ENCODE assay signal across 10 cellular contexts in genomic region chr10:129501652-129502436, GRCh38. TPM values are rescaled to one million over a fixed set of nuclear protein-coding genes. Genes with fewer than 3 reads are reported as not detected.
DNase-seq lines count a peak whose midpoint lies in the region; ATAC-seq and TF ChIP-seq lines count a peak whose summit lies in the region.
"Had no signal": no experiment of that assay in that cellular context is flagged by ENCODE, and none has a peak within 500 bp of the region (broad histone marks: within the 10 kb centered on the region; RNA-seq: fewer than 3 reads in every experiment).

No MANE protein-coding gene starts in this region.

- in situ Hi-C loops in GM23248 (cut with MboI): no loop called here

- H3K4me3 ChIP-seq in GM06990 (replicated peaks; ENCODE audit: low read depth, low read length) (no peak overlapping the region), OCI-LY1 (ENCODE audit: low read depth, low read length, poor library complexity, severe bottlenecking) (peak overlapping the region; percentile 26), dorsolateral prefrontal cortex (no peak overlapping the region), GM23248 (no peak overlapping the region)
- H3K4me3 ChIP-seq: vagina had no signal

- H4K20me1 ChIP-seq in OCI-LY1 (ENCODE audit: insufficient read depth, low read length): no peaks in the 10 kb centered on the region
- no peaks in the 10 kb centered on the region for H4K20me1 ChIP-seq in GM23248 (ENCODE audit: insufficient read depth)

- H3K27ac ChIP-seq in OCI-LY1 (ENCODE audit: low read depth, low read length, poor library complexity, severe bottlenecking) (peak overlapping the region; percentile 81), dorsolateral prefrontal cortex (no peak overlapping the region), GM23248 (no peak overlapping the region)
- H3K27ac ChIP-seq: vagina had no signal

- no peak overlapping the region for H3K4me3 Mint-ChIP-seq in glutamatergic neuron (ENCODE audit: unreplicated experiment)
- H3K4me3 Mint-ChIP-seq: T-helper 1 cell treated with Interleukin-12 subunit alpha and Interleukin-12 subunit beta and Interleukin-4 antibody, amounts not matched to agents 30 μg/mL and 1 μg/mL, for 36 hours had no signal

- H3K36me3 ChIP-seq in GM06990 (ENCODE audit: control insufficient read depth, insufficient read depth, low read length) (no peaks in the 10 kb centered on the region), OCI-LY1 (ENCODE audit: insufficient read depth, low read length) (peaks cover 27% of the 10 kb centered on the region), GM23248 (ENCODE audit: low read depth) (no peaks in the 10 kb centered on the region)

- DNase-seq in GM06990 (ENCODE audit: extremely low read depth, insufficient read length) (peak; percentile 24), nucleus accumbens (lab: John Stamatoyannopoulos, UW) (no peak), dorsolateral prefrontal cortex (no peak), GM23248 (no peak), glutamatergic neuron (no peak)

- intact Hi-C loops in dorsolateral prefrontal cortex (cut with DNase I): no loop called here

- H3K4me1 ChIP-seq in OCI-LY1 (ENCODE audit: insufficient read depth, low read length, severe bottlenecking) (peaks cover 46% of the 10 kb centered on the region), GM23248 (ENCODE audit: insufficient read depth) (no peaks in the 10 kb centered on the region)

- WGBS in GM23248 (ENCODE audit: low coverage in 1 of 2, low lambda C conversion rate in 2 of 2, missing lambda C conversion rate in 2 of 2), 2 experiments: 87 to 89% methylated on average over 18 of the region's 18 CpGs

- H3K27me3 Mint-ChIP-seq in glutamatergic neuron (ENCODE audit: unreplicated experiment): peaks cover 3% of the 10 kb centered on the region

- no peaks in the 10 kb centered on the region for H3K27me3 ChIP-seq in GM06990 (replicated peaks; ENCODE audit: control insufficient read depth, insufficient read depth, low read length)
- no peaks in the 10 kb centered on the region for H3K27me3 ChIP-seq in OCI-LY1 (ENCODE audit: insufficient read depth, low read length)
- H3K27me3 ChIP-seq in dorsolateral prefrontal cortex: no peaks in the 10 kb centered on the region
- H3K27me3 ChIP-seq in GM23248 (replicated peaks; ENCODE audit: insufficient read depth): no peaks in the 10 kb centered on the region
- H3K27me3 ChIP-seq: vagina had no signal

- H3K4me2 ChIP-seq in OCI-LY1 (ENCODE audit: low read length) (peak overlapping the region; percentile 47), GM23248 (ENCODE audit: unreplicated experiment) (no peak overlapping the region)

- H3F3A ChIP-seq in OCI-LY1 (ENCODE audit: insufficient read depth, low read length) (no peaks in the 10 kb centered on the region), GM23248 (ENCODE audit: insufficient read depth) (no peaks in the 10 kb centered on the region)

- H3K9me2 ChIP-seq in OCI-LY1 (ENCODE audit: low read depth, low read length): no peaks in the 10 kb centered on the region
- no peaks in the 10 kb centered on the region for H3K9me2 ChIP-seq in GM23248 (ENCODE audit: insufficient read depth)

- H3K9me3 ChIP-seq in OCI-LY1 (ENCODE audit: low read length) (peaks cover 8% of the 10 kb centered on the region; the same call in 1 of the 2 replicates), GM23248 (ENCODE audit: low read depth) (no peaks in the 10 kb centered on the region)
- H3K9me3 ChIP-seq: vagina had no signal

- no peak overlapping the region for H2AFZ ChIP-seq in OCI-LY1 (ENCODE audit: low read length)
- no peak overlapping the region for H2AFZ ChIP-seq in GM23248

- ATAC-seq in GM19468 (IDR thresholded peaks at IDR 0.05; ENCODE audit: extremely low read depth, unreplicated experiment): peak; percentile 68
- ATAC-seq in HG03045 (IDR thresholded peaks at IDR 0.05; ENCODE audit: unreplicated experiment): peak; percentile 85

- peaks cover 3% of the 10 kb centered on the region for H3K9me3 Mint-ChIP-seq in glutamatergic neuron (ENCODE audit: unreplicated experiment)

- no peaks in the 10 kb centered on the region for H3K4me1 Mint-ChIP-seq in glutamatergic neuron (ENCODE audit: low read depth, unreplicated experiment)

- H3K27ac Mint-ChIP-seq in glutamatergic neuron (ENCODE audit: unreplicated experiment): no peak overlapping the region
- H3K27ac Mint-ChIP-seq: T-helper 1 cell treated with Interleukin-12 subunit alpha and Interleukin-12 subunit beta and Interleukin-4 antibody, amounts not matched to agents 30 μg/mL and 1 μg/mL, for 36 hours had no signal

- no peak for TF ChIP-seq CTCF in GM06990 (IDR thresholded peaks at IDR 0.05; ENCODE audit: insufficient read depth, low read length, poor library complexity, severe bottlenecking)
- TF ChIP-seq CTCF in OCI-LY1 (IDR thresholded peaks at IDR 0.05; ENCODE audit: low read length): no peak
- TF ChIP-seq CTCF in dorsolateral prefrontal cortex (IDR thresholded peaks at IDR 0.05 in 54 of 56, conservative IDR thresholded peaks at IDR 0.05 in 2 of 56; ENCODE audit: low read depth in 1 of 56, partially characterized antibody in 56 of 56): no peak
- TF ChIP-seq CTCF in glutamatergic neuron (IDR thresholded peaks at IDR 0.05; ENCODE audit: partially characterized antibody, unreplicated experiment): no peak

- peak overlapping the region; percentile 36; the same call in 1 of the 2 replicates for H3K9ac ChIP-seq in OCI-LY1 (ENCODE audit: low read length)
- H3K9ac ChIP-seq in GM23248: no peak overlapping the region

- H3K79me2 ChIP-seq in OCI-LY1 (ENCODE audit: insufficient read depth, low read length) (peaks cover 39% of the 10 kb centered on the region), GM23248 (ENCODE audit: insufficient read depth) (peaks cover 11% of the 10 kb centered on the region)

- peaks cover 11% of the 10 kb centered on the region for H3K36me3 Mint-ChIP-seq in glutamatergic neuron (ENCODE audit: unreplicated experiment)

RNA-seq across cellular contexts. Expression of gene MGMT, which starts 34.8 kb away (rescaled TPM):
- total RNA-seq in dorsolateral prefrontal cortex (10 to 100 TPM in 112 of 120 experiments, 1 to 10 TPM in 8; 5.3 to 23.9 (median 15.3) TPM), glutamatergic neuron (ENCODE audit: unreplicated experiment) (15.9 TPM)
- total RNA-seq in GM23248 (2014; rRNA removed; shearing (Covaris generic)): 15.7 and 28.5 TPM in 2 replicates
- polyA plus RNA-seq in GM23248 (2016; fragmentation: Nextera tagmentation; extraction: Ambion mirVana): 35.1 and 38.1 TPM in 2 replicates
